Comparison of ENCODE assay signal across 1 cellular context in the genomic region with DNA sequence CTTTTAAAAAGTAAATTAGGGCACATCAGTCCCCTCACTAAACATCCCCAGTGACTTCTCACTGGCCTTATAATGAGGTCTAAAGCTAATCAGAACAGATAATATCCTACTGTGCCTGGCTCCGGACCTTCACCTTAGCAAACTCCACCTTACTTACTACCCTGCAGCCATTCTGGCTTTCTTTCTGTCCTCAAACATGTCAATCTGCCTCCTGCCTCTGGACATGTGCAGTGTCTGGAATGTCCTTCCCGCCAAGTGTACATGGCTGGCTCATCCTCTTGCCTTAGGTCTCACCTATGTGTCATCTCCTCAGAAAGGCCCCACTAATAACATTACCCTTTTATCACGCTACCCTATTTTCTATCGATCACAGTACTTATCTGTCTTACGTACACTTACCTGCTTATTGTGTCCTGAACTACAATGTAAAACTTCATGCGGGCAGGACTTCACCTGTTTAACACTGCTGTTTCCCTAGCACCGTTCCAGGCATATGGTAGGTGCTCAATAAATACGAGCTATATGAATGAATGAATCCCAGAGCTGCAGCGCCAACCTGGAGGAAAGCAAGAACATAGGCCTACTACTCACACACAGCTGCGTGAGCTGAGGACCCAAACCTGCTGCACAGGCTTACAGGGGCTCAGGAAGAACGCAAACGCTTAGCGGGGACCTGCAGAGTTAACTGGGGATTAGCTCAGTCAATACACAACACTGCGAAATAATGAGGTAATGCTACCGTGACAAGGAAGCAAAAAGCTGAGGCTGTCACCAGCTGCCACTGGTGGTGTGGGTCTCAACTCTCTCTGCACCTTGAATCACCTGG.
TF ChIP-seq lines count a peak whose summit lies in the region.

No MANE protein-coding gene starts in this region.

TF ChIP-seq in K562, 482 proteins besides CTCF, POLR2A, EP300 and RAD21 (continued from another document):
- TF ChIP-seq, protein P1, sequence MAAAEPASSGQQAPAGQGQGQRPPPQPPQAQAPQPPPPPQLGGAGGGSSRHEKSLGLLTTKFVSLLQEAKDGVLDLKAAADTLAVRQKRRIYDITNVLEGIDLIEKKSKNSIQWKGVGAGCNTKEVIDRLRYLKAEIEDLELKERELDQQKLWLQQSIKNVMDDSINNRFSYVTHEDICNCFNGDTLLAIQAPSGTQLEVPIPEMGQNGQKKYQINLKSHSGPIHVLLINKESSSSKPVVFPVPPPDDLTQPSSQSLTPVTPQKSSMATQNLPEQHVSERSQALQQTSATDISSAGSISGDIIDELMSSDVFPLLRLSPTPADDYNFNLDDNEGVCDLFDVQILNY (CRISPR knock-in tag; IDR thresholded peaks at IDR 0.05), result peak; percentile 54; the same call in 1 of the 2 replicates
- TF ChIP-seq, protein P2, sequence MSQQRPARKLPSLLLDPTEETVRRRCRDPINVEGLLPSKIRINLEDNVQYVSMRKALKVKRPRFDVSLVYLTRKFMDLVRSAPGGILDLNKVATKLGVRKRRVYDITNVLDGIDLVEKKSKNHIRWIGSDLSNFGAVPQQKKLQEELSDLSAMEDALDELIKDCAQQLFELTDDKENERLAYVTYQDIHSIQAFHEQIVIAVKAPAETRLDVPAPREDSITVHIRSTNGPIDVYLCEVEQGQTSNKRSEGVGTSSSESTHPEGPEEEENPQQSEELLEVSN (IDR thresholded peaks at IDR 0.05; ENCODE audit: borderline replicate concordance in 1 of 2, extremely low read depth in 1 of 2, insufficient read depth in 1 of 2, insufficient read length in 1 of 2, low read depth in 1 of 2, low read length in 1 of 2, poor library complexity in 1 of 2, severe bottlenecking in 1 of 2), result peak; percentile 37 to 94
- TF ChIP-seq ATF3 (IDR thresholded peaks at IDR 0.05), result no peak
- 0 out of 2 replicates have a peak, but pooled peaks have one; percentile 64 for TF ChIP-seq ATF3 (CRISPR knock-in tag; conservative IDR thresholded peaks at IDR 0.05)
- TF ChIP-seq NR2C2 (CRISPR knock-in tag; IDR thresholded peaks at IDR 0.05), result 0 out of 2 replicates have a peak, but pooled peaks have one; percentile 26
- no peak; the same call in 1 of the 2 replicates for TF ChIP-seq NR2C2 (tag; IDR thresholded peaks at IDR 0.05)
- TF ChIP-seq, protein P3, sequence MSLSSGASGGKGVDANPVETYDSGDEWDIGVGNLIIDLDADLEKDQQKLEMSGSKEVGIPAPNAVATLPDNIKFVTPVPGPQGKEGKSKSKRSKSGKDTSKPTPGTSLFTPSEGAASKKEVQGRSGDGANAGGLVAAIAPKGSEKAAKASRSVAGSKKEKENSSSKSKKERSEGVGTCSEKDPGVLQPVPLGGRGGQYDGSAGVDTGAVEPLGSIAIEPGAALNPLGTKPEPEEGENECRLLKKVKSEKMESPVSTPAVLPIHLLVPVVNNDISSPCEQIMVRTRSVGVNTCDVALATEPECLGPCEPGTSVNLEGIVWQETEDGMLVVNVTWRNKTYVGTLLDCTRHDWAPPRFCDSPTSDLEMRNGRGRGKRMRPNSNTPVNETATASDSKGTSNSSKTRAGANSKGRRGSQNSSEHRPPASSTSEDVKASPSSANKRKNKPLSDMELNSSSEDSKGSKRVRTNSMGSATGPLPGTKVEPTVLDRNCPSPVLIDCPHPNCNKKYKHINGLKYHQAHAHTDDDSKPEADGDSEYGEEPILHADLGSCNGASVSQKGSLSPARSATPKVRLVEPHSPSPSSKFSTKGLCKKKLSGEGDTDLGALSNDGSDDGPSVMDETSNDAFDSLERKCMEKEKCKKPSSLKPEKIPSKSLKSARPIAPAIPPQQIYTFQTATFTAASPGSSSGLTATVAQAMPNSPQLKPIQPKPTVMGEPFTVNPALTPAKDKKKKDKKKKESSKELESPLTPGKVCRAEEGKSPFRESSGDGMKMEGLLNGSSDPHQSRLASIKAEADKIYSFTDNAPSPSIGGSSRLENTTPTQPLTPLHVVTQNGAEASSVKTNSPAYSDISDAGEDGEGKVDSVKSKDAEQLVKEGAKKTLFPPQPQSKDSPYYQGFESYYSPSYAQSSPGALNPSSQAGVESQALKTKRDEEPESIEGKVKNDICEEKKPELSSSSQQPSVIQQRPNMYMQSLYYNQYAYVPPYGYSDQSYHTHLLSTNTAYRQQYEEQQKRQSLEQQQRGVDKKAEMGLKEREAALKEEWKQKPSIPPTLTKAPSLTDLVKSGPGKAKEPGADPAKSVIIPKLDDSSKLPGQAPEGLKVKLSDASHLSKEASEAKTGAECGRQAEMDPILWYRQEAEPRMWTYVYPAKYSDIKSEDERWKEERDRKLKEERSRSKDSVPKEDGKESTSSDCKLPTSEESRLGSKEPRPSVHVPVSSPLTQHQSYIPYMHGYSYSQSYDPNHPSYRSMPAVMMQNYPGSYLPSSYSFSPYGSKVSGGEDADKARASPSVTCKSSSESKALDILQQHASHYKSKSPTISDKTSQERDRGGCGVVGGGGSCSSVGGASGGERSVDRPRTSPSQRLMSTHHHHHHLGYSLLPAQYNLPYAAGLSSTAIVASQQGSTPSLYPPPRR (CRISPR knock-in tag; IDR thresholded peaks at IDR 0.05; ENCODE audit: borderline replicate concordance), result 0 out of 2 replicates have a peak, but pooled peaks have one; percentile 12
- no peak for TF ChIP-seq JUN (IDR thresholded peaks at IDR 0.05; ENCODE audit: borderline replicate concordance, low read depth, low read length)
- TF ChIP-seq JUN (CRISPR knock-in tag; IDR thresholded peaks at IDR 0.05; ENCODE audit: borderline replicate concordance), result 0 out of 2 replicates have a peak, but pooled peaks have one; percentile 46
- no peak for TF ChIP-seq PML (IDR thresholded peaks at IDR 0.05; ENCODE audit: low read length)
- TF ChIP-seq, protein P4, sequence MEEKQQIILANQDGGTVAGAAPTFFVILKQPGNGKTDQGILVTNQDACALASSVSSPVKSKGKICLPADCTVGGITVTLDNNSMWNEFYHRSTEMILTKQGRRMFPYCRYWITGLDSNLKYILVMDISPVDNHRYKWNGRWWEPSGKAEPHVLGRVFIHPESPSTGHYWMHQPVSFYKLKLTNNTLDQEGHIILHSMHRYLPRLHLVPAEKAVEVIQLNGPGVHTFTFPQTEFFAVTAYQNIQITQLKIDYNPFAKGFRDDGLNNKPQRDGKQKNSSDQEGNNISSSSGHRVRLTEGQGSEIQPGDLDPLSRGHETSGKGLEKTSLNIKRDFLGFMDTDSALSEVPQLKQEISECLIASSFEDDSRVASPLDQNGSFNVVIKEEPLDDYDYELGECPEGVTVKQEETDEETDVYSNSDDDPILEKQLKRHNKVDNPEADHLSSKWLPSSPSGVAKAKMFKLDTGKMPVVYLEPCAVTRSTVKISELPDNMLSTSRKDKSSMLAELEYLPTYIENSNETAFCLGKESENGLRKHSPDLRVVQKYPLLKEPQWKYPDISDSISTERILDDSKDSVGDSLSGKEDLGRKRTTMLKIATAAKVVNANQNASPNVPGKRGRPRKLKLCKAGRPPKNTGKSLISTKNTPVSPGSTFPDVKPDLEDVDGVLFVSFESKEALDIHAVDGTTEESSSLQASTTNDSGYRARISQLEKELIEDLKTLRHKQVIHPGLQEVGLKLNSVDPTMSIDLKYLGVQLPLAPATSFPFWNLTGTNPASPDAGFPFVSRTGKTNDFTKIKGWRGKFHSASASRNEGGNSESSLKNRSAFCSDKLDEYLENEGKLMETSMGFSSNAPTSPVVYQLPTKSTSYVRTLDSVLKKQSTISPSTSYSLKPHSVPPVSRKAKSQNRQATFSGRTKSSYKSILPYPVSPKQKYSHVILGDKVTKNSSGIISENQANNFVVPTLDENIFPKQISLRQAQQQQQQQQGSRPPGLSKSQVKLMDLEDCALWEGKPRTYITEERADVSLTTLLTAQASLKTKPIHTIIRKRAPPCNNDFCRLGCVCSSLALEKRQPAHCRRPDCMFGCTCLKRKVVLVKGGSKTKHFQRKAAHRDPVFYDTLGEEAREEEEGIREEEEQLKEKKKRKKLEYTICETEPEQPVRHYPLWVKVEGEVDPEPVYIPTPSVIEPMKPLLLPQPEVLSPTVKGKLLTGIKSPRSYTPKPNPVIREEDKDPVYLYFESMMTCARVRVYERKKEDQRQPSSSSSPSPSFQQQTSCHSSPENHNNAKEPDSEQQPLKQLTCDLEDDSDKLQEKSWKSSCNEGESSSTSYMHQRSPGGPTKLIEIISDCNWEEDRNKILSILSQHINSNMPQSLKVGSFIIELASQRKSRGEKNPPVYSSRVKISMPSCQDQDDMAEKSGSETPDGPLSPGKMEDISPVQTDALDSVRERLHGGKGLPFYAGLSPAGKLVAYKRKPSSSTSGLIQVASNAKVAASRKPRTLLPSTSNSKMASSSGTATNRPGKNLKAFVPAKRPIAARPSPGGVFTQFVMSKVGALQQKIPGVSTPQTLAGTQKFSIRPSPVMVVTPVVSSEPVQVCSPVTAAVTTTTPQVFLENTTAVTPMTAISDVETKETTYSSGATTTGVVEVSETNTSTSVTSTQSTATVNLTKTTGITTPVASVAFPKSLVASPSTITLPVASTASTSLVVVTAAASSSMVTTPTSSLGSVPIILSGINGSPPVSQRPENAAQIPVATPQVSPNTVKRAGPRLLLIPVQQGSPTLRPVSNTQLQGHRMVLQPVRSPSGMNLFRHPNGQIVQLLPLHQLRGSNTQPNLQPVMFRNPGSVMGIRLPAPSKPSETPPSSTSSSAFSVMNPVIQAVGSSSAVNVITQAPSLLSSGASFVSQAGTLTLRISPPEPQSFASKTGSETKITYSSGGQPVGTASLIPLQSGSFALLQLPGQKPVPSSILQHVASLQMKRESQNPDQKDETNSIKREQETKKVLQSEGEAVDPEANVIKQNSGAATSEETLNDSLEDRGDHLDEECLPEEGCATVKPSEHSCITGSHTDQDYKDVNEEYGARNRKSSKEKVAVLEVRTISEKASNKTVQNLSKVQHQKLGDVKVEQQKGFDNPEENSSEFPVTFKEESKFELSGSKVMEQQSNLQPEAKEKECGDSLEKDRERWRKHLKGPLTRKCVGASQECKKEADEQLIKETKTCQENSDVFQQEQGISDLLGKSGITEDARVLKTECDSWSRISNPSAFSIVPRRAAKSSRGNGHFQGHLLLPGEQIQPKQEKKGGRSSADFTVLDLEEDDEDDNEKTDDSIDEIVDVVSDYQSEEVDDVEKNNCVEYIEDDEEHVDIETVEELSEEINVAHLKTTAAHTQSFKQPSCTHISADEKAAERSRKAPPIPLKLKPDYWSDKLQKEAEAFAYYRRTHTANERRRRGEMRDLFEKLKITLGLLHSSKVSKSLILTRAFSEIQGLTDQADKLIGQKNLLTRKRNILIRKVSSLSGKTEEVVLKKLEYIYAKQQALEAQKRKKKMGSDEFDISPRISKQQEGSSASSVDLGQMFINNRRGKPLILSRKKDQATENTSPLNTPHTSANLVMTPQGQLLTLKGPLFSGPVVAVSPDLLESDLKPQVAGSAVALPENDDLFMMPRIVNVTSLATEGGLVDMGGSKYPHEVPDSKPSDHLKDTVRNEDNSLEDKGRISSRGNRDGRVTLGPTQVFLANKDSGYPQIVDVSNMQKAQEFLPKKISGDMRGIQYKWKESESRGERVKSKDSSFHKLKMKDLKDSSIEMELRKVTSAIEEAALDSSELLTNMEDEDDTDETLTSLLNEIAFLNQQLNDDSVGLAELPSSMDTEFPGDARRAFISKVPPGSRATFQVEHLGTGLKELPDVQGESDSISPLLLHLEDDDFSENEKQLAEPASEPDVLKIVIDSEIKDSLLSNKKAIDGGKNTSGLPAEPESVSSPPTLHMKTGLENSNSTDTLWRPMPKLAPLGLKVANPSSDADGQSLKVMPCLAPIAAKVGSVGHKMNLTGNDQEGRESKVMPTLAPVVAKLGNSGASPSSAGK (IDR thresholded peaks at IDR 0.05), result peak; percentile 27; the same call in 1 of the 2 replicates
